27 cellular contexts compared by ENCODE assay signal in the genomic region with DNA sequence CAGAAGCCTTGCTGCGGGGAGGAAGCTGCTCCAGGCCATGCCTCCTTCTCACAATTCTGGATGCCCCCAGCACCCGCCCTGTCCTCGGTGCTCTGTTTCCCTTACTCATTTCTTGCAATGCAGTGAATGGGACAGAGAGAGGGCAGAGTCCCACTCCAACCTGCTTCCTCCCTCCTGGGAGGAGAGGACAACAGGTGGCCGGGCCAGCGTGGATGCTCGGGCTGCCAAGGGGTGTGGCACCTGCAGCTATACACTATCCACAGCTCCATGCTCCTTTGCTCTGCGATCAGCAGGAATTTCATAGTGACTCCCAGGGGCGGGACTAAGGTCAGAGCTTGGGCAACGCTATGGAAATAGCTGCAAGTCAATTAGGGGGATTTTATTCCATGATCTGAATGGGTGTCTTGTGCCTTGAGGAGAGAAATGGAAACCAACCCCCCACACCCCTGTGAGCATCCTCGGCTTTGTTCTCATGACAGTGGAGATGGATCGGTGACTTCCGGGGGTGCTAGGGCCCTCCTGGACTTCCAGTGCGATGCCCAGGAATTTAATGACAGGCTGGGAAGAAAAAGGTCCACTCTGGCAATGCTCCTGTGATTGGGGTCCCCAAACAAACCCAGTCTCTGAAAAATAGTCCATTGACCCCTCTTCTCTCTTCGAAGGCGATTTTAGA.
DNase-seq lines count a peak whose midpoint lies in the region; ATAC-seq, FAIRE-seq and TF ChIP-seq lines count a peak whose summit lies in the region.
"Had no signal": no experiment of that assay in that cellular context is flagged by ENCODE, and none has a peak within 500 bp of the region (broad histone marks: within the 10 kb centered on the region; RNA-seq: fewer than 3 reads in every experiment).

No MANE protein-coding gene starts in this region.

- in situ Hi-C loops in Caki2 (cut with HindIII; ENCODE audit: low pct_unique_long_range_greater_than_20kb, low sequenced_read_pairs) = no loop called here

- H3K36me3 ChIP-seq in SJSA1 (no peaks in the 10 kb centered on the region), mucosa of descending colon (ENCODE audit: low read depth) (no peaks in the 10 kb centered on the region), small intestine (ENCODE audit: control insufficient read depth in 2 of 2, insufficient read depth in 2 of 2, low read length in 2 of 2) (no peaks in the 10 kb centered on the region)
- H3K36me3 ChIP-seq: BLaER1 had no signal

- H3K27ac ChIP-seq in SJSA1 = peak overlapping the region; percentile 80
- no peak overlapping the region for H3K27ac ChIP-seq in small intestine (ENCODE audit: low read depth in 1 of 2, low read length in 1 of 2)
- H3K27ac ChIP-seq: BLaER1, KMS-11, SK-N-MC had no signal

- no peaks in the 10 kb centered on the region for H3K9me3 Mint-ChIP-seq in immature natural killer cell
- H3K9me3 Mint-ChIP-seq: CD4-positive, CD25-positive, alpha-beta regulatory T cell; GM23338; H9; HFFc6; IgD-negative memory B cell had no signal

- H3K4me1 Mint-ChIP-seq in immature natural killer cell = no peaks in the 10 kb centered on the region
- H3K4me1 Mint-ChIP-seq: IgD-negative memory B cell had no signal

- H3K27me3 ChIP-seq in SJSA1 (replicated peaks) (no peaks in the 10 kb centered on the region), small intestine (ENCODE audit: control insufficient read depth in 2 of 2, insufficient read depth in 2 of 2, low read length in 2 of 2) (peaks cover 0 to 2% of the 10 kb centered on the region in 2 donors)
- H3K27me3 ChIP-seq: BLaER1 had no signal

- FAIRE-seq in small intestine (lab: Jason Lieb, UNC) = no peak
- FAIRE-seq: HTR-8/SVneo had no signal

- DNase-seq in Caki2 (ENCODE audit: low read depth) = peak; percentile 73
- DNase-seq in SJSA1 (ENCODE audit: low read depth in 1 of 2, low spot score in 2 of 2) = no peak
- peak; percentile 20 to 59 (median 36) for DNase-seq in mucosa of descending colon
- DNase-seq in small intestine = peak; percentile 29
- no peak for DNase-seq in immature natural killer cell
- DNase-seq in SHP77 treated with DMSO at 0.1 percent for 48 hours (lab: John Stamatoyannopoulos, UW) = no peak
- DNase-seq: CD4-positive, CD25-positive, alpha-beta regulatory T cell; DMS53; H9; HFFc6; NCI-H1092; NCI-H1417 treated with DMSO at 0.1 percent for 48 hours; NCI-H1694 treated with DMSO at 0.1 percent for 48 hours; NCI-H2081; NCI-H2171; NCI-H226; NCI-H510A; NCI-H69; Right ventricle myocardium superior; RPMI8226 had no signal

- peaks cover 2 to 8% (median 8%) of the 10 kb centered on the region in 3 donors for H3K27me3 Mint-ChIP-seq in immature natural killer cell (ENCODE audit: low read depth in 3 of 3)

- intact Hi-C loops in mucosa of descending colon (cut with DNase I, micrococcal nuclease) = no loop called here

- no peaks in the 10 kb centered on the region for H3K36me3 Mint-ChIP-seq in immature natural killer cell
- H3K36me3 Mint-ChIP-seq: CD4-positive, CD25-positive, alpha-beta regulatory T cell; IgD-negative memory B cell had no signal

- TF ChIP-seq CTCF in mucosa of descending colon (IDR thresholded peaks at IDR 0.05) = no peak

- H3K4me3 ChIP-seq in SJSA1 = no peak overlapping the region
- no peak overlapping the region for H3K4me3 ChIP-seq in mucosa of descending colon
- no peak overlapping the region for H3K4me3 ChIP-seq in small intestine (ENCODE audit: low read depth in 1 of 2, low read length in 2 of 2)
- H3K4me3 ChIP-seq: BLaER1, GM23338, SK-N-MC had no signal

- H3K9me3 ChIP-seq in SJSA1 (replicated peaks) (no peaks in the 10 kb centered on the region), mucosa of descending colon (no peaks in the 10 kb centered on the region), small intestine (ENCODE audit: control insufficient read depth, low read depth) (no peaks in the 10 kb centered on the region)
- H3K9me3 ChIP-seq: BLaER1 had no signal

- H3K27ac Mint-ChIP-seq in immature natural killer cell = no peak overlapping the region
- H3K27ac Mint-ChIP-seq: CD4-positive, CD25-positive, alpha-beta regulatory T cell; GM23338; H9; HFFc6; IgD-negative memory B cell had no signal

- no peak overlapping the region for H3K4me3 Mint-ChIP-seq in immature natural killer cell
- H3K4me3 Mint-ChIP-seq: CD4-positive, CD25-positive, alpha-beta regulatory T cell; GM23338; H9; HFFc6; IgD-negative memory B cell had no signal

- peak; percentile 86 for ATAC-seq in mucosa of descending colon
- ATAC-seq in GM18858 (IDR thresholded peaks at IDR 0.05; ENCODE audit: unreplicated experiment) = no peak
- ATAC-seq: GM23338 had no signal

- WGBS in small intestine, 3 donors = 44 to 71% (median 59%) methylated on average over 15 of the region's 15 CpGs

- peaks cover 47% of the 10 kb centered on the region for H3K4me1 ChIP-seq in SJSA1 (replicated peaks)
- no peaks in the 10 kb centered on the region for H3K4me1 ChIP-seq in mucosa of descending colon (ENCODE audit: low read depth)
- H3K4me1 ChIP-seq in small intestine (ENCODE audit: control insufficient read depth in 2 of 2, insufficient read depth in 1 of 2, low read depth in 1 of 2, low read length in 1 of 2) = no peaks in the 10 kb centered on the region
- H3K4me1 ChIP-seq: BLaER1 had no signal

Comparison
In these comparisons a context has a peak if more than half of its experiments do, and no peak if none do; other contexts are left out.
1. DNase-seq: peak in Caki2 (single experiment), mucosa of descending colon (3 of 3) and small intestine (single experiment); none in SJSA1 (0 of 2), immature natural killer cell (0 of 3) and SHP77 treated with DMSO at 0.1 percent for 48 hours (single experiment).